ENCODE assay signal across 36 cellular contexts in the genomic region with DNA sequence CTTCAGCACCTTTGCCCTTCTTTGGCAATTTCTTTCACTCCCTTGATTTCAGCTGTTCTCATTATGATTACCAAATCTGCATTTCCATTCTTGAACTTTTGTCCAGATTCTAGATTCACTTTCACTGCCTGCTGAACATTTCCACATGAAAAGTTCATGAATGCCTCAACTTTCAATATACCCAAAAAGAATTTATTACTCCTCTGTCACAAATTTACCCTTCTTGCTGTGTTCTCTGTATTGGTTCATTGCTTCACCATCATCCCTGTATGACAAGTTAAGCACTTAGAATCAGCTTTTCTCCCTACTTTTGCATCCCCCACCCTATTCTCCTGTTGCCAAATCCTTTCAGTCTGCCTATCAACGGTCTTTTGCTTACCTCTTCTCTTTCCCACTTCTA.
"Had no signal": no experiment of that assay in that cellular context is flagged by ENCODE, and none has a peak within 500 bp of the region (broad histone marks: within the 10 kb centered on the region; RNA-seq: fewer than 3 reads in every experiment).

No MANE protein-coding gene starts in this region.

- DNase-seq: activated CD4-positive, alpha-beta T cell treated with anti-CD3 and anti-CD28 coated beads for 1 hour; activated CD4-positive, alpha-beta T cell treated with anti-CD3 and anti-CD28 coated beads for 36 hours; activated CD4-positive, alpha-beta T cell treated with anti-CD3 and anti-CD28 coated beads for 48 hours; activated CD4-positive, alpha-beta T cell treated with anti-CD3 and anti-CD28 coated beads, Interleukin-2, amount 10 ng/mL, durations not matched to agents 7 days and 5 days; activated CD4-positive, alpha-beta T cell treated with anti-CD3 and anti-CD28 coated beads, Interleukin-2, amount 50 U/mL, for 48 hours; activated CD4-positive, CD25-positive, alpha-beta regulatory T cell; activated CD8-positive, alpha-beta memory T cell treated with anti-CD3 and anti-CD28 coated beads, Interleukin-2, amount 50 U/mL, for 4 hours; activated effector memory CD4-positive, alpha-beta T cell treated with anti-CD3 and anti-CD28 coated beads, Interleukin-2, amount 50 U/mL, for 16 hours; activated gamma-delta T cell treated with Interleukin-2 at 50 U/mL for 16 hours; activated naive CD4-positive, alpha-beta T cell; activated naive CD4-positive, alpha-beta T cell treated with anti-CD3 and anti-CD28 coated beads for 36 hours; activated naive CD4-positive, alpha-beta T cell treated with anti-CD3 and anti-CD28 coated beads, Interleukin-2, amount 50 U/mL, for 16 hours; activated naive CD8-positive, alpha-beta T cell treated with anti-CD3 and anti-CD28 coated beads for 36 hours; activated T-cell treated with anti-CD3 and anti-CD28 coated beads for 4 hours; activated T-cell treated with anti-CD3 and anti-CD28 coated beads, Interleukin-2, amount 50 U/mL, for 1 hour; activated T-cell treated with anti-CD3 and anti-CD28 coated beads, Interleukin-2, amount 50 U/mL, for 4 hours; activated T-cell treated with anti-CD3 and anti-CD28 coated beads, Interleukin-2, amount 50 U/mL, for 72 hours; amygdala; anterior cingulate cortex; caudate nucleus; cerebellar nuclear complex; SW 1271; T-helper 1 cell; T-helper 2 cell; T-helper 9 cell had no signal

- H3K9me3 ChIP-seq: ascending aorta had no signal

- H3K36me3 Mint-ChIP-seq: activated naive CD4-positive, alpha-beta T cell treated with anti-CD3 and anti-CD28 coated beads, Interleukin-2, amount 50 U/mL, for 72 hours; activated naive CD8-positive, alpha-beta T cell treated with anti-CD3 and anti-CD28 coated beads for 36 hours; brain had no signal

- H3K36me3 ChIP-seq: ascending aorta, cardiac muscle cell had no signal

- H3K27ac Mint-ChIP-seq: activated CD4-positive, alpha-beta T cell treated with anti-CD3 and anti-CD28 coated beads for 36 hours; activated CD4-positive, alpha-beta T cell treated with anti-CD3 and anti-CD28 coated beads, Interleukin-2, amount 10 ng/mL, durations not matched to agents 7 days and 5 days; activated naive CD4-positive, alpha-beta T cell treated with anti-CD3 and anti-CD28 coated beads for 36 hours; activated naive CD4-positive, alpha-beta T cell treated with anti-CD3 and anti-CD28 coated beads, Interleukin-2, amount 50 U/mL, for 72 hours; activated naive CD8-positive, alpha-beta T cell treated with anti-CD3 and anti-CD28 coated beads for 36 hours; activated T-cell treated with anti-CD3 and anti-CD28 coated beads, Interleukin-2, amount 50 U/mL, for 72 hours; activated T-helper 1 cell treated with anti-CD3 and anti-CD28 coated beads, Interleukin-12 subunit alpha, Interleukin-12 subunit beta, Interleukin-2, Interleukin-4 antibody, amounts not matched to agents 30 ng/mL and 10 ng/mL and 1 ng/mL, durations not matched to agents 14 hours and 24 hours and 36 hours; activated T-helper 17 cell treated with anti-CD3 and anti-CD28 coated beads, Interleukin-2, amount 50 U/mL, for 72 hours; brain; T-helper 1 cell treated with Interleukin-12 subunit alpha and Interleukin-12 subunit beta and Interleukin-4 antibody, amounts not matched to agents 30 μg/mL and 1 μg/mL, for 36 hours; T-helper 2 cell treated with Interferon-gamma antibody and Interleukin-4, amounts not matched to agents 5 μg/mL and 100 μg/mL, for 36 hours had no signal

- ATAC-seq: activated CD4-positive, alpha-beta T cell treated with anti-CD3 and anti-CD28 coated beads for 36 hours; activated CD4-positive, CD25-positive, alpha-beta regulatory T cell treated with anti-CD3 and anti-CD28 coated beads, Interleukin-2, amount 50 U/mL, for 24 hours; activated naive CD4-positive, alpha-beta T cell treated with anti-CD3 and anti-CD28 coated beads, Interleukin-2, amount 50 U/mL, for 72 hours; activated T-cell treated with anti-CD3 and anti-CD28 coated beads, Interleukin-2, amount 50 U/mL, for 4 hours; activated T-cell treated with anti-CD3 and anti-CD28 coated beads, Interleukin-2, amount 50 U/mL, for 72 hours; activated T-helper 17 cell treated with anti-CD3 and anti-CD28 coated beads, Interleukin-2, amount 50 U/mL, for 72 hours had no signal

- H3K4me1 ChIP-seq: ascending aorta had no signal

- H3K4me3 ChIP-seq: ascending aorta, cardiac muscle cell had no signal

- H3K27me3 Mint-ChIP-seq: brain had no signal

- H3K9me3 Mint-ChIP-seq: activated CD4-positive, alpha-beta T cell treated with anti-CD3 and anti-CD28 coated beads, Interleukin-2, amount 10 ng/mL, durations not matched to agents 7 days and 5 days; activated naive CD4-positive, alpha-beta T cell treated with anti-CD3 and anti-CD28 coated beads for 36 hours; activated naive CD4-positive, alpha-beta T cell treated with anti-CD3 and anti-CD28 coated beads, Interleukin-2, amount 50 U/mL, for 72 hours; activated naive CD8-positive, alpha-beta T cell treated with anti-CD3 and anti-CD28 coated beads for 36 hours; activated T-cell treated with anti-CD3 and anti-CD28 coated beads, Interleukin-2, amount 50 U/mL, for 4 hours; activated T-cell treated with anti-CD3 and anti-CD28 coated beads, Interleukin-2, amount 50 U/mL, for 72 hours; activated T-helper 1 cell treated with anti-CD3 and anti-CD28 coated beads, Interleukin-12 subunit alpha, Interleukin-12 subunit beta, Interleukin-2, Interleukin-4 antibody, amounts not matched to agents 30 ng/mL and 10 ng/mL and 1 ng/mL, durations not matched to agents 14 hours and 24 hours and 36 hours; activated T-helper 17 cell treated with anti-CD3 and anti-CD28 coated beads, Interleukin-2, amount 50 U/mL, for 72 hours; brain; central memory CD8-positive, alpha-beta T cell; T-helper 1 cell treated with Interleukin-12 subunit alpha and Interleukin-12 subunit beta and Interleukin-4 antibody, amounts not matched to agents 30 μg/mL and 1 μg/mL, for 36 hours; T-helper 2 cell treated with Interferon-gamma antibody and Interleukin-4, amounts not matched to agents 5 μg/mL and 100 μg/mL, for 36 hours had no signal

- H3K4me3 Mint-ChIP-seq: activated CD4-positive, alpha-beta T cell treated with anti-CD3 and anti-CD28 coated beads for 36 hours; activated CD4-positive, alpha-beta T cell treated with anti-CD3 and anti-CD28 coated beads, Interleukin-2, amount 10 ng/mL, durations not matched to agents 7 days and 5 days; activated naive CD4-positive, alpha-beta T cell treated with anti-CD3 and anti-CD28 coated beads for 36 hours; activated naive CD8-positive, alpha-beta T cell treated with anti-CD3 and anti-CD28 coated beads for 36 hours; activated T-cell treated with anti-CD3 and anti-CD28 coated beads, Interleukin-2, amount 50 U/mL, for 4 hours; activated T-cell treated with anti-CD3 and anti-CD28 coated beads, Interleukin-2, amount 50 U/mL, for 72 hours; activated T-helper 1 cell treated with anti-CD3 and anti-CD28 coated beads, Interleukin-12 subunit alpha, Interleukin-12 subunit beta, Interleukin-2, Interleukin-4 antibody, amounts not matched to agents 30 ng/mL and 10 ng/mL and 1 ng/mL, durations not matched to agents 14 hours and 24 hours and 36 hours; activated T-helper 17 cell treated with anti-CD3 and anti-CD28 coated beads, Interleukin-2, amount 50 U/mL, for 72 hours; brain; central memory CD8-positive, alpha-beta T cell; T-helper 1 cell treated with Interleukin-12 subunit alpha and Interleukin-12 subunit beta and Interleukin-4 antibody, amounts not matched to agents 30 μg/mL and 1 μg/mL, for 36 hours; T-helper 2 cell treated with Interferon-gamma antibody and Interleukin-4, amounts not matched to agents 5 μg/mL and 100 μg/mL, for 36 hours had no signal

- H3K4me1 Mint-ChIP-seq: activated CD4-positive, alpha-beta T cell treated with anti-CD3 and anti-CD28 coated beads for 36 hours; activated CD4-positive, alpha-beta T cell treated with anti-CD3 and anti-CD28 coated beads, Interleukin-2, amount 10 ng/mL, durations not matched to agents 7 days and 5 days; activated naive CD8-positive, alpha-beta T cell treated with anti-CD3 and anti-CD28 coated beads for 36 hours; activated T-helper 17 cell treated with anti-CD3 and anti-CD28 coated beads, Interleukin-2, amount 50 U/mL, for 72 hours; brain; central memory CD8-positive, alpha-beta T cell had no signal

- H3K27ac ChIP-seq: ascending aorta, cardiac muscle cell, VCaP had no signal

- H3K27me3 ChIP-seq: ascending aorta, cardiac muscle cell had no signal
